In the genomic region with DNA sequence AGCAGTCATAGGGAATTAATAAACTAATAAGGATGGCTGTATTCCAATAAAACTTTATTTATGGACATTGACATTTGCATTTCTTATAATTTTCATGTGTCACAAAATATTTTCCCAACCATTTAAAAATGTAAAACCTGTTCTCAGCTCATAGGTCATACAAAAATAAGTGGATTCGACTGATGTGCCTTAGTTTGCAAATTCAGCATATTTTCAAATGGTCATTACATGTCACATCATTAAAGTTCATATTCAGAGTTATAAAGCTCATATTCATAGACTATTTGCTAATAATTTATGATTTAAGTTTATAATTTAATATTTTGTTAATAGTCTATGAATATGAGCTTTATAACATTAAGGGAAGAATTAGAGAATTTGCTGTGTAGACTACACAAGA, we compare ENCODE assay signal across 7 cellular contexts.
"Had no signal": no experiment of that assay in that cellular context is flagged by ENCODE, and none has a peak within 500 bp of the region (broad histone marks: within the 10 kb centered on the region; RNA-seq: fewer than 3 reads in every experiment).

No MANE protein-coding gene starts in this region.

- H3K4me3 ChIP-seq: GM23248 had no signal

- DNase-seq: GM23248, GOT3, H9, HCEC 1CT, Kasumi-1, KG1 had no signal

- H3K9ac ChIP-seq: GM23248 had no signal

- H3K27ac ChIP-seq: GM23248, HL-60 had no signal

- H2AFZ ChIP-seq: GM23248 had no signal
